ENCODE assay signal across 8 cellular contexts in the genomic region with DNA sequence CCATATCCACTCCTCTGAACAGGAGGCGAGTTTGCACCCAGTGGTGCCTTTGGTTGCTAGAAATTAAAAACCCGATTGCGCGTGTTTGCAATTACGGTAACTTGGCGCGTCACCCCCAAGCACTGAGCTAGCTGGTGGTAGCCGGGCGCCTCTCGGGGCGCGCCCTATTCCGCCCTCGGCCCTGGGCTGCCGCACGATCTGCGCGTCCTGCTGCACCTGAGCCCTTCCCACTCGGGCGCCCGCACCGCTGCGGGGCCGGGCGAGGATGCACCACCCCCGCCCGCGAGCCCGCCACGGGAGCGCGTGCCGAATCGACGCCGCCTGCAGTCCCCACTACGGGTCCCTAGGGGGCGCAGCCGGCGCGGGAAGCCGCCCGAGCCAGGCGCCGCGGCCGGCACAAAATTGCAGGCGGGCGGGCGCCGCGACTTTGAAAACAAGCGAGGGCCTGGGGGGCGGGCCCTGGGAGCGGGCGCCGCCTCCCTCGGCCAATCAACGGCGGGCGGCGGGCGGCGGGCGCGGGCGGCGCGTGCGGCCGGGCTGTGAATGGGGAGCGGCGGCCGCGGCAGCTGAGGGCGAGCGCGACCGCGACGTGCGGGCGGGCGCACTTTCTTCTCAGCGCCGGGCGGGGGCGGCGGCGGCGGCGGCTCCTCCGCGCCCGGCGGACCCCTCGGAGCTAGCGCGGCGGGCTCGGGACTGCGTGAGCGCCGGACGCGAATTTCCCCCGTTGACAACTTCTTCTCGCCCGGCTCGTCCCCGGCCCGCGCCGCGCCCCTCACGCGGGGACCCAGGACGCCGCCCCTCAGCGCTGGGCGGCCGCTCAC. TPM values are rescaled to one million over a fixed set of nuclear protein-coding genes. Genes with fewer than 3 reads are reported as not detected.
DNase-seq lines count a peak whose midpoint lies in the region; ATAC-seq and TF ChIP-seq lines count a peak whose summit lies in the region.

SDK1 (plus strand) TSS at position 602 of the 821 bp plus-strand sequence. CDS start 335 bp downstream, outside the sequence.

- H3K4me3 ChIP-seq in BJ (ENCODE audit: low read depth, low read length) (peak within 1 kb of the TSS; percentile 13; the same call in 1 of the 2 replicates), mucosa of descending colon (peak within 1 kb of the TSS; percentile 19)

- POLR2A ChIA-PET in BJ (lab: Charles Lee): no interaction called here

- intact Hi-C loops in mucosa of descending colon (cut with DNase I, micrococcal nuclease): no loop called here

- H3K9me3 ChIP-seq in mucosa of descending colon: no peaks in the 10 kb centered on the region

- DNase-seq in BJ (ENCODE audit: low read depth) (no peak), NCI-H774 (lab: John Stamatoyannopoulos, UW) (peak; percentile 88), epidermal melanocyte (ENCODE audit: insufficient read length, low spot score) (peak; percentile 54), mucosa of descending colon (peak; percentile 90 to 95 (median 94))
- DNase-seq in activated CD8-positive, alpha-beta memory T cell treated with anti-CD3 and anti-CD28 coated beads, Interleukin-2, amount 50 U/mL, for 4 hours: peak; percentile 94
- peak; percentile 80 to 81 for DNase-seq in stimulated activated CD8-positive, alpha-beta memory T cell treated with anti-CD3 and anti-CD28 coated beads, Interleukin-2, amount 100 ng/mL, for 1 hour (ENCODE audit: low read depth in 2 of 2)

- peaks cover 10% of the 10 kb centered on the region for H3K4me1 ChIP-seq in mucosa of descending colon (ENCODE audit: low read depth)

- TF ChIP-seq CTCF in BJ (IDR thresholded peaks at IDR 0.05; ENCODE audit: insufficient read depth, low read depth, low read length) (0 out of 2 replicates have a peak, but pooled peaks have one; percentile 33), mucosa of descending colon (IDR thresholded peaks at IDR 0.05) (peak; percentile 98)

- ATAC-seq in GM19372 (IDR thresholded peaks at IDR 0.05; ENCODE audit: low read depth, unreplicated experiment) (peak; percentile 92), HG03469 (IDR thresholded peaks at IDR 0.05; ENCODE audit: unreplicated experiment) (peak; percentile 74), mucosa of descending colon (peak; percentile 97)

- H3K27me3 ChIP-seq in BJ (ENCODE audit: control insufficient read depth, insufficient read depth, low read length): peaks cover 7% of the 10 kb centered on the region; the same call in 1 of the 2 replicates

- CTCF ChIA-PET in BJ (lab: Yijun Ruan, JAX): interaction anchor here (0.6 to 1.2 kb wide), 3 partner anchors 11 to 1120 kb away, joined by 3 to 4 read pairs (median 3); no protein-coding TSS in a partner anchor

- H3K36me3 ChIP-seq in BJ (ENCODE audit: control insufficient read depth, insufficient read depth, low read length) (no peaks in the 10 kb centered on the region), mucosa of descending colon (ENCODE audit: low read depth) (no peaks in the 10 kb centered on the region)

RNA-seq across cellular contexts. Expression of gene SDK1, which starts in this region (rescaled TPM):
- polyA plus RNA-seq in BJ (2011; rRNA removed): 0.01 TPM in 2 replicates
- polyA minus RNA-seq in BJ (2011; rRNA and poly(A)+ RNA removed): not detected in 2 replicates
- total RNA-seq in mucosa of descending colon: 10 to 100 TPM in 1 of 3 donors, 1 to 10 TPM in 2; 2.7 to 20.2 (median 4.2) TPM
